1 cellular context compared by ENCODE assay signal in the genomic region with DNA sequence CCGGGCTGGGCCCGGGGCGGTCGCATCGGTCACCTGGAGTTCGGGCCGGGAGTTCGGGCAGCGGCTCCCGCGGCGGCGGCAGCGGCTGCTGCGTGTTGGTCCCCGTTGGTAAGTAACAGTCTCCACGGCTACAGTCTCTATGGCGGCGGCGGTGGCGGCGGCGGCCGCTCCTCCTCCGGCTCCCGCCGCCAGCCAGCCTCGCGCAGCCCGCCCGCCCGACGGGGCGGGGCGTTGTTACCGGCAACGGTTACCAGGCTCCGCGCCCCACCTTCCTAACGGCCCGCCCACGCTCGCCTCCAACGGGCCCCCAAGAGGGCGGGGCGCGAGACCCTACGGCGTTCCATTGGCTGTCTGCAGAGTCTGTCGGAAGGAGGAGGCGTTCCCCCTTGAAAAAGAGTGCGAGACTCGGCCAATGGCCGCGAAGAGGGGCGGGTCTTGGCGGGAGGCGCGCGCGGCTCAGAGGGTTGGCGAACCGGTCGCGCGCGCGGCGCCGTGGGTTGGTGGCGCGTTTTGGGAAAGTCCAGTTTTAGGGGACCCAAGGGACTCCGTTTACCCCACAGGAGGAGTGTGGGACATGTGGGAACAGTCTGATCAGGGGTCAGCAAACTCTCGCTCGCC.
TF ChIP-seq lines count a peak whose summit lies in the region.

A gene (minus strand): TSS at position 141 of the 618 bp plus-strand sequence. CDS start 63,004 bp downstream, outside the sequence.

TF ChIP-seq in H1, 55 proteins besides CTCF, POLR2A, EP300 and RAD21:
- TF ChIP-seq PHF8 (conservative IDR thresholded peaks at IDR 0.05; ENCODE audit: low read depth, low read length), result peak; percentile 70
- TF ChIP-seq YY1 (IDR thresholded peaks at IDR 0.05; ENCODE audit: low read depth, low read length), result peak; percentile 50; the same call in 1 of the 2 replicates
- no peak for TF ChIP-seq SIRT6 (IDR thresholded peaks at IDR 0.05; ENCODE audit: low read length)
- TF ChIP-seq, protein P1, sequence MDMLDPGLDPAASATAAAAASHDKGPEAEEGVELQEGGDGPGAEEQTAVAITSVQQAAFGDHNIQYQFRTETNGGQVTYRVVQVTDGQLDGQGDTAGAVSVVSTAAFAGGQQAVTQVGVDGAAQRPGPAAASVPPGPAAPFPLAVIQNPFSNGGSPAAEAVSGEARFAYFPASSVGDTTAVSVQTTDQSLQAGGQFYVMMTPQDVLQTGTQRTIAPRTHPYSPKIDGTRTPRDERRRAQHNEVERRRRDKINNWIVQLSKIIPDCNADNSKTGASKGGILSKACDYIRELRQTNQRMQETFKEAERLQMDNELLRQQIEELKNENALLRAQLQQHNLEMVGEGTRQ (IDR thresholded peaks at IDR 0.05; ENCODE audit: low read length), result no peak
- TF ChIP-seq CBX5 (IDR thresholded peaks at IDR 0.05; ENCODE audit: low read depth, low read length), result no peak
- no peak for TF ChIP-seq BRCA1 (IDR thresholded peaks at IDR 0.05; ENCODE audit: low read depth, low read length)
- TF ChIP-seq SP1 (IDR thresholded peaks at IDR 0.05; ENCODE audit: low read depth, low read length), result peak; percentile 96
- peak; percentile 61; the same call in 1 of the 2 replicates for TF ChIP-seq SP2 (IDR thresholded peaks at IDR 0.05; ENCODE audit: low read length)
- no peak for TF ChIP-seq CHD1 (IDR thresholded peaks at IDR 0.05; ENCODE audit: low read depth, low read length)
- no peak for TF ChIP-seq ZNF274 (IDR thresholded peaks at IDR 0.05; ENCODE audit: borderline replicate concordance, extremely low read depth, low read length)
- TF ChIP-seq EGR1 (IDR thresholded peaks at IDR 0.05; ENCODE audit: borderline replicate concordance, low read depth, low read length), result peak; percentile 99
- TF ChIP-seq CHD2 (IDR thresholded peaks at IDR 0.05; ENCODE audit: low read length), result peak; percentile 85
- TF ChIP-seq RBBP5 (IDR thresholded peaks at IDR 0.05; ENCODE audit: borderline replicate concordance, low read depth, low read length), result no peak
- TF ChIP-seq NANOG (IDR thresholded peaks at IDR 0.05; ENCODE audit: insufficient read depth, low read depth, low read length, poor library complexity, severe bottlenecking), result peak; percentile 5
- peak; percentile 46; the same call in 1 of the 2 replicates for TF ChIP-seq CREB1 (IDR thresholded peaks at IDR 0.05)
- TF ChIP-seq CEBPB (IDR thresholded peaks at IDR 0.05; ENCODE audit: low read depth, low read length), result no peak
- no peak for TF ChIP-seq FOSL1 (IDR thresholded peaks at IDR 0.05; ENCODE audit: insufficient read depth, low read depth, low read length)
- no peak for TF ChIP-seq EZH2 (IDR thresholded peaks at IDR 0.05; ENCODE audit: low read depth, low read length, severe bottlenecking)
- no peak for TF ChIP-seq CTBP2 (IDR thresholded peaks at IDR 0.05; ENCODE audit: borderline replicate concordance, insufficient read depth, insufficient read length, low read length)
- TF ChIP-seq TBP (IDR thresholded peaks at IDR 0.05; ENCODE audit: low read depth, low read length), result peak; percentile 85
- TF ChIP-seq, protein P2, sequence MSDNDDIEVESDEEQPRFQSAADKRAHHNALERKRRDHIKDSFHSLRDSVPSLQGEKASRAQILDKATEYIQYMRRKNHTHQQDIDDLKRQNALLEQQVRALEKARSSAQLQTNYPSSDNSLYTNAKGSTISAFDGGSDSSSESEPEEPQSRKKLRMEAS (IDR thresholded peaks at IDR 0.05), result no peak
- TF ChIP-seq SP4 (IDR thresholded peaks at IDR 0.05; ENCODE audit: low read length), result peak; percentile 82; the same call in 1 of the 2 replicates
- TF ChIP-seq CBX8 (IDR thresholded peaks at IDR 0.05; ENCODE audit: borderline replicate concordance, low read depth, low read length), result no peak
- TF ChIP-seq GTF2F1 (IDR thresholded peaks at IDR 0.05; ENCODE audit: borderline replicate concordance, low read depth, low read length), result no peak
- no peak for TF ChIP-seq ASH2L (IDR thresholded peaks at IDR 0.05; ENCODE audit: low read length)
- no peak for TF ChIP-seq JUND (IDR thresholded peaks at IDR 0.05; ENCODE audit: low read length)
- no peak for TF ChIP-seq BCL11A (IDR thresholded peaks at IDR 0.05; ENCODE audit: low read depth in 2 of 2, low read length in 2 of 2)
- no peak; the same call in 1 of the 2 replicates for TF ChIP-seq BACH1 (IDR thresholded peaks at IDR 0.05; ENCODE audit: low read length)
- TF ChIP-seq KDM5A (IDR thresholded peaks at IDR 0.05; ENCODE audit: low read length), result no peak
- no peak for TF ChIP-seq POLR2AphosphoS5 (IDR thresholded peaks at IDR 0.05; ENCODE audit: low read depth, low read length)
- TF ChIP-seq GABPA (IDR thresholded peaks at IDR 0.05; ENCODE audit: borderline replicate concordance, insufficient read depth, low read length), result no peak
- TF ChIP-seq TAF1 (IDR thresholded peaks at IDR 0.05; ENCODE audit: low read depth, low read length), result peak; percentile 35; the same call in 1 of the 2 replicates
- no peak for TF ChIP-seq TCF12 (IDR thresholded peaks at IDR 0.05; ENCODE audit: low read depth, low read length)
- TF ChIP-seq TEAD4 (IDR thresholded peaks at IDR 0.05; ENCODE audit: low read depth, low read length), result no peak
- TF ChIP-seq, protein P3, sequence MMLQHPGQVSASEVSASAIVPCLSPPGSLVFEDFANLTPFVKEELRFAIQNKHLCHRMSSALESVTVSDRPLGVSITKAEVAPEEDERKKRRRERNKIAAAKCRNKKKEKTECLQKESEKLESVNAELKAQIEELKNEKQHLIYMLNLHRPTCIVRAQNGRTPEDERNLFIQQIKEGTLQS (IDR thresholded peaks at IDR 0.05; ENCODE audit: insufficient read depth, low read depth, low read length), result no peak
- TF ChIP-seq, protein P4, sequence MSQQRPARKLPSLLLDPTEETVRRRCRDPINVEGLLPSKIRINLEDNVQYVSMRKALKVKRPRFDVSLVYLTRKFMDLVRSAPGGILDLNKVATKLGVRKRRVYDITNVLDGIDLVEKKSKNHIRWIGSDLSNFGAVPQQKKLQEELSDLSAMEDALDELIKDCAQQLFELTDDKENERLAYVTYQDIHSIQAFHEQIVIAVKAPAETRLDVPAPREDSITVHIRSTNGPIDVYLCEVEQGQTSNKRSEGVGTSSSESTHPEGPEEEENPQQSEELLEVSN (IDR thresholded peaks at IDR 0.05), result no peak
- no peak for TF ChIP-seq SRF (IDR thresholded peaks at IDR 0.05; ENCODE audit: low read depth, low read length)
- TF ChIP-seq KDM4A (IDR thresholded peaks at IDR 0.05; ENCODE audit: low read depth, low read length, severe bottlenecking), result peak; percentile 51
- TF ChIP-seq, protein P5, sequence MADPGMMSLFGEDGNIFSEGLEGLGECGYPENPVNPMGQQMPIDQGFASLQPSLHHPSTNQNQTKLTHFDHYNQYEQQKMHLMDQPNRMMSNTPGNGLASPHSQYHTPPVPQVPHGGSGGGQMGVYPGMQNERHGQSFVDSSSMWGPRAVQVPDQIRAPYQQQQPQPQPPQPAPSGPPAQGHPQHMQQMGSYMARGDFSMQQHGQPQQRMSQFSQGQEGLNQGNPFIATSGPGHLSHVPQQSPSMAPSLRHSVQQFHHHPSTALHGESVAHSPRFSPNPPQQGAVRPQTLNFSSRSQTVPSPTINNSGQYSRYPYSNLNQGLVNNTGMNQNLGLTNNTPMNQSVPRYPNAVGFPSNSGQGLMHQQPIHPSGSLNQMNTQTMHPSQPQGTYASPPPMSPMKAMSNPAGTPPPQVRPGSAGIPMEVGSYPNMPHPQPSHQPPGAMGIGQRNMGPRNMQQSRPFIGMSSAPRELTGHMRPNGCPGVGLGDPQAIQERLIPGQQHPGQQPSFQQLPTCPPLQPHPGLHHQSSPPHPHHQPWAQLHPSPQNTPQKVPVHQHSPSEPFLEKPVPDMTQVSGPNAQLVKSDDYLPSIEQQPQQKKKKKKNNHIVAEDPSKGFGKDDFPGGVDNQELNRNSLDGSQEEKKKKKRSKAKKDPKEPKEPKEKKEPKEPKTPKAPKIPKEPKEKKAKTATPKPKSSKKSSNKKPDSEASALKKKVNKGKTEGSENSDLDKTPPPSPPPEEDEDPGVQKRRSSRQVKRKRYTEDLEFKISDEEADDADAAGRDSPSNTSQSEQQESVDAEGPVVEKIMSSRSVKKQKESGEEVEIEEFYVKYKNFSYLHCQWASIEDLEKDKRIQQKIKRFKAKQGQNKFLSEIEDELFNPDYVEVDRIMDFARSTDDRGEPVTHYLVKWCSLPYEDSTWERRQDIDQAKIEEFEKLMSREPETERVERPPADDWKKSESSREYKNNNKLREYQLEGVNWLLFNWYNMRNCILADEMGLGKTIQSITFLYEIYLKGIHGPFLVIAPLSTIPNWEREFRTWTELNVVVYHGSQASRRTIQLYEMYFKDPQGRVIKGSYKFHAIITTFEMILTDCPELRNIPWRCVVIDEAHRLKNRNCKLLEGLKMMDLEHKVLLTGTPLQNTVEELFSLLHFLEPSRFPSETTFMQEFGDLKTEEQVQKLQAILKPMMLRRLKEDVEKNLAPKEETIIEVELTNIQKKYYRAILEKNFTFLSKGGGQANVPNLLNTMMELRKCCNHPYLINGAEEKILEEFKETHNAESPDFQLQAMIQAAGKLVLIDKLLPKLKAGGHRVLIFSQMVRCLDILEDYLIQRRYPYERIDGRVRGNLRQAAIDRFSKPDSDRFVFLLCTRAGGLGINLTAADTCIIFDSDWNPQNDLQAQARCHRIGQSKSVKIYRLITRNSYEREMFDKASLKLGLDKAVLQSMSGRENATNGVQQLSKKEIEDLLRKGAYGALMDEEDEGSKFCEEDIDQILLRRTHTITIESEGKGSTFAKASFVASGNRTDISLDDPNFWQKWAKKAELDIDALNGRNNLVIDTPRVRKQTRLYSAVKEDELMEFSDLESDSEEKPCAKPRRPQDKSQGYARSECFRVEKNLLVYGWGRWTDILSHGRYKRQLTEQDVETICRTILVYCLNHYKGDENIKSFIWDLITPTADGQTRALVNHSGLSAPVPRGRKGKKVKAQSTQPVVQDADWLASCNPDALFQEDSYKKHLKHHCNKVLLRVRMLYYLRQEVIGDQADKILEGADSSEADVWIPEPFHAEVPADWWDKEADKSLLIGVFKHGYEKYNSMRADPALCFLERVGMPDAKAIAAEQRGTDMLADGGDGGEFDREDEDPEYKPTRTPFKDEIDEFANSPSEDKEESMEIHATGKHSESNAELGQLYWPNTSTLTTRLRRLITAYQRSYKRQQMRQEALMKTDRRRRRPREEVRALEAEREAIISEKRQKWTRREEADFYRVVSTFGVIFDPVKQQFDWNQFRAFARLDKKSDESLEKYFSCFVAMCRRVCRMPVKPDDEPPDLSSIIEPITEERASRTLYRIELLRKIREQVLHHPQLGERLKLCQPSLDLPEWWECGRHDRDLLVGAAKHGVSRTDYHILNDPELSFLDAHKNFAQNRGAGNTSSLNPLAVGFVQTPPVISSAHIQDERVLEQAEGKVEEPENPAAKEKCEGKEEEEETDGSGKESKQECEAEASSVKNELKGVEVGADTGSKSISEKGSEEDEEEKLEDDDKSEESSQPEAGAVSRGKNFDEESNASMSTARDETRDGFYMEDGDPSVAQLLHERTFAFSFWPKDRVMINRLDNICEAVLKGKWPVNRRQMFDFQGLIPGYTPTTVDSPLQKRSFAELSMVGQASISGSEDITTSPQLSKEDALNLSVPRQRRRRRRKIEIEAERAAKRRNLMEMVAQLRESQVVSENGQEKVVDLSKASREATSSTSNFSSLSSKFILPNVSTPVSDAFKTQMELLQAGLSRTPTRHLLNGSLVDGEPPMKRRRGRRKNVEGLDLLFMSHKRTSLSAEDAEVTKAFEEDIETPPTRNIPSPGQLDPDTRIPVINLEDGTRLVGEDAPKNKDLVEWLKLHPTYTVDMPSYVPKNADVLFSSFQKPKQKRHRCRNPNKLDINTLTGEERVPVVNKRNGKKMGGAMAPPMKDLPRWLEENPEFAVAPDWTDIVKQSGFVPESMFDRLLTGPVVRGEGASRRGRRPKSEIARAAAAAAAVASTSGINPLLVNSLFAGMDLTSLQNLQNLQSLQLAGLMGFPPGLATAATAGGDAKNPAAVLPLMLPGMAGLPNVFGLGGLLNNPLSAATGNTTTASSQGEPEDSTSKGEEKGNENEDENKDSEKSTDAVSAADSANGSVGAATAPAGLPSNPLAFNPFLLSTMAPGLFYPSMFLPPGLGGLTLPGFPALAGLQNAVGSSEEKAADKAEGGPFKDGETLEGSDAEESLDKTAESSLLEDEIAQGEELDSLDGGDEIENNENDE (IDR thresholded peaks at IDR 0.05; ENCODE audit: insufficient replicate concordance, low read length), result no peak
- 0 out of 4 replicates have a peak, but pooled peaks of 1 of the 2 experiments have one; percentile 56 for TF ChIP-seq SIN3A (conservative IDR thresholded peaks at IDR 0.05 in 1 of 2, IDR thresholded peaks at IDR 0.05 in 1 of 2; ENCODE audit: low read depth in 1 of 2, low read length in 2 of 2)
- no peak for TF ChIP-seq HDAC2 (IDR thresholded peaks at IDR 0.05; ENCODE audit: borderline replicate concordance in 1 of 2, low read depth in 2 of 2, low read length in 2 of 2)
